Comparison of ENCODE assay signal across 10 cellular contexts in genomic region chr3:75621772-75622171, GRCh38. TPM values are rescaled to one million over a fixed set of nuclear protein-coding genes. Genes with fewer than 3 reads are reported as not detected.
"Had no signal": no experiment of that assay in that cellular context is flagged by ENCODE, and none has a peak within 500 bp of the region (broad histone marks: within the 10 kb centered on the region; RNA-seq: fewer than 3 reads in every experiment).

No MANE protein-coding gene starts in this region.

RNA-seq across cellular contexts. Expression of gene FRG2C, which starts 42.4 kb away (rescaled TPM):
- total RNA-seq: activated CD4-positive, alpha-beta T cell treated with anti-CD3 and anti-CD28 coated beads for 36 hours; activated CD4-positive, alpha-beta T cell treated with anti-CD3 and anti-CD28 coated beads, Interleukin-2, amount 10 ng/mL, durations not matched to agents 7 days and 5 days; activated CD8-positive, alpha-beta T cell treated with anti-CD3 and anti-CD28 coated beads, Interleukin-2, amount 10 ng/mL, durations not matched to agents 7 days and 5 days; activated naive CD8-positive, alpha-beta T cell treated with anti-CD3 and anti-CD28 coated beads, Interleukin-2, amount 10 ng/mL, durations not matched to agents 7 days and 5 days; activated T-helper 2 cell treated with anti-CD3 and anti-CD28 coated beads, Interferon-gamma antibody, Interleukin-2, Interleukin-4, amounts not matched to agents 10 μg/mL and 5 μg/mL and 100 μg/mL, durations not matched to agents 14 hours and 24 hours and 36 hours; ascending aorta; cardiac muscle cell; chondrocyte; MCF 10A had no signal
- polyA plus RNA-seq: adipose tissue, cardiac muscle cell had no signal
